ENCODE assay signal across 1 cellular context in the genomic region with DNA sequence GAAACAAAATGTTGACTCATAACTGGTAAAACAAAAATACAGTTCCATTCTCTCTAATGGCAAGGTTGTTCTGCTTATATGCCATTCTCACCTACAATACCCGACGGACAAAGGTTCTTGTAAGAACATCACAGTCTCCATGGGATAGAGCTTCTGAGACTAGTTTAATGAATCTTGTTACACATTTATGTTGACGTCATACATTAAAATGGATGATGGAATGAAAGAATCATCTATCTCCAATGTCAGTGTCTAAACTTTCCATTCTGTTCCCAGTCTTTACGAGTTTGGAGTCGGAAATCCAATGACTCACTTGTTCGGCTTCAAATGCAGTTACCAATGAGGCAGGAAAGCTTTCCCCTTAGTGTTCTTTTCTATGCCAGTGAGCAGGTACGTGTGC.
TF ChIP-seq lines count a peak whose summit lies in the region.

No MANE protein-coding gene starts in this region.

TF ChIP-seq in HepG2, 621 proteins besides CTCF, POLR2A, EP300 and RAD21:
- TF ChIP-seq, protein P1, sequence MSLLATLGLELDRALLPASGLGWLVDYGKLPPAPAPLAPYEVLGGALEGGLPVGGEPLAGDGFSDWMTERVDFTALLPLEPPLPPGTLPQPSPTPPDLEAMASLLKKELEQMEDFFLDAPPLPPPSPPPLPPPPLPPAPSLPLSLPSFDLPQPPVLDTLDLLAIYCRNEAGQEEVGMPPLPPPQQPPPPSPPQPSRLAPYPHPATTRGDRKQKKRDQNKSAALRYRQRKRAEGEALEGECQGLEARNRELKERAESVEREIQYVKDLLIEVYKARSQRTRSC (CRISPR knock-in tag; IDR thresholded peaks at IDR 0.05; ENCODE audit: low read depth) = no peak
- peak; percentile 87 for TF ChIP-seq ATF7 (IDR thresholded peaks at IDR 0.05)
- TF ChIP-seq ATF7 (CRISPR knock-in tag; IDR thresholded peaks at IDR 0.05) = no peak
- TF ChIP-seq ARHGAP35 (CRISPR knock-in tag; IDR thresholded peaks at IDR 0.05; ENCODE audit: borderline replicate concordance) = no peak
- peak; percentile 74 for TF ChIP-seq CREB1 (IDR thresholded peaks at IDR 0.05)
- no peak for TF ChIP-seq CREB1 (CRISPR knock-in tag; IDR thresholded peaks at IDR 0.05)
